Comparison of ENCODE assay signal across 1 cellular context in the genomic region with DNA sequence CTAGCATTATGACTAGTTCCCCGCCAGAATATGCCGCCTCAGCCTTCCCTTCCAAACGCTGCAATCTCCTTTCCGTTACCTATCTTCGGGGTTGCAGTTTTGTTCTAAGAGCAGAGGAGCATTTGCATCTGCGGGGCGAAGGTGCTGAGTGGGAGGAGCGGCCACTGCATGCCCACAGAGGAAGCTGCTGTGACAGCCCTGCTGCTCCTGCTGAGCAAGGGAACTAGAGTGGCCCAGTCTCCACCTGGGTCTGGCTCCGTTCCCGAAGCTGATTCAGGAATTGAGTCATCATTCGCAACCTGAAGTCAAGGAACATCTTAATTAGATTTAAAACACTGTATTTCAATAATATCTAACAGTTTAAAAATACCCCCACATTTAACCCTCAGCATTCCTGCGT.
TF ChIP-seq lines count a peak whose summit lies in the region.

No MANE protein-coding gene starts in this region.

TF ChIP-seq in GM23338, 12 proteins besides CTCF, POLR2A, EP300 and RAD21 (continued from another document):
- TF ChIP-seq ZNF462 (CRISPR knock-in tag; IDR thresholded peaks at IDR 0.05): no peak
- TF ChIP-seq POLR2AphosphoS5 (IDR thresholded peaks at IDR 0.05; ENCODE audit: low read depth): no peak
- TF ChIP-seq EZH2 (IDR thresholded peaks at IDR 0.05; ENCODE audit: low read depth, unreplicated experiment): no peak
- TF ChIP-seq ZNF114 (CRISPR knock-in tag; IDR thresholded peaks at IDR 0.05): no peak
- no peak for TF ChIP-seq STAT1 (IDR thresholded peaks at IDR 0.05; ENCODE audit: unreplicated experiment)
- TF ChIP-seq ZNF331 (CRISPR knock-in tag; IDR thresholded peaks at IDR 0.05; ENCODE audit: low read depth): no peak
- TF ChIP-seq CREB1 (CRISPR knock-in tag; IDR thresholded peaks at IDR 0.05; ENCODE audit: low read depth): no peak
- TF ChIP-seq JUNB (IDR thresholded peaks at IDR 0.05; ENCODE audit: unreplicated experiment): no peak
